Comparison of ENCODE assay signal across 8 cellular contexts in genomic region chr6:169950558-169950957, GRCh38.
DNase-seq lines count a peak whose midpoint lies in the region; ATAC-seq and TF ChIP-seq lines count a peak whose summit lies in the region.

No MANE protein-coding gene starts in this region.

- DNase-seq in AG09319 (ENCODE audit: extremely low read depth, low read depth) = no peak
- no peak for DNase-seq in GM13976 (ENCODE audit: low spot score)
- DNase-seq in Peyer's patch = peak; percentile 16 to 54 (median 47)
- no peak for DNase-seq in Right ventricle myocardium superior
- DNase-seq in NCI-H2029 (lab: John Stamatoyannopoulos, UW) = no peak

- no peaks in the 10 kb centered on the region for H3K27me3 ChIP-seq in Peyer's patch

- intact Hi-C loops in Right ventricle myocardium superior (cut with DNase I) = no loop called here

- H3K27ac ChIP-seq in Peyer's patch = no peak overlapping the region

- TF ChIP-seq CTCF in AG09319 (IDR thresholded peaks at IDR 0.05; ENCODE audit: low read depth, low read length) (peak; percentile 37), GM13976 (IDR thresholded peaks at IDR 0.05; ENCODE audit: borderline replicate concordance, control extremely low read depth, extremely low read depth, insufficient read depth, missing control alignments) (peak; percentile 19), Peyer's patch (IDR thresholded peaks at IDR 0.05) (peak in 4 of 6 experiments; percentile 25 to 41 (median 35))

- no peaks in the 10 kb centered on the region for H3K9me3 ChIP-seq in Peyer's patch

- no peaks in the 10 kb centered on the region for H3K4me1 ChIP-seq in Peyer's patch

- no peaks in the 10 kb centered on the region for H3K36me3 ChIP-seq in Peyer's patch

- TF ChIP-seq POLR2A in Peyer's patch (IDR thresholded peaks at IDR 0.05) = no peak

- ATAC-seq in Right ventricle myocardium superior (ENCODE audit: poor library complexity) = peak; percentile 67
- no peak for ATAC-seq in HG03457 (IDR thresholded peaks at IDR 0.05; ENCODE audit: unreplicated experiment)
- no peak for ATAC-seq in GM19467 (IDR thresholded peaks at IDR 0.05; ENCODE audit: unreplicated experiment)
- no peak for ATAC-seq in GM18511 (IDR thresholded peaks at IDR 0.05; ENCODE audit: unreplicated experiment)

- in situ Hi-C loops in GM13976 (cut with MboI; ENCODE audit: low sequenced_read_pairs, unreplicated experiment) = no loop called here

- no peak overlapping the region for H3K4me3 ChIP-seq in Peyer's patch

Comparison
In these comparisons a context has a peak if more than half of its experiments do, and no peak if none do; other contexts are left out.
1. DNase-seq: peak in Peyer's patch (3 of 3); none in AG09319 (single experiment), GM13976 (single experiment), Right ventricle myocardium superior (single experiment) and NCI-H2029 (single experiment).
2. Peak in every context shown above with its lines, with median percentiles within 50 percentile points of each other: CTCF ChIP-seq.